ENCODE assay signal across 18 cellular contexts in the genomic region with DNA sequence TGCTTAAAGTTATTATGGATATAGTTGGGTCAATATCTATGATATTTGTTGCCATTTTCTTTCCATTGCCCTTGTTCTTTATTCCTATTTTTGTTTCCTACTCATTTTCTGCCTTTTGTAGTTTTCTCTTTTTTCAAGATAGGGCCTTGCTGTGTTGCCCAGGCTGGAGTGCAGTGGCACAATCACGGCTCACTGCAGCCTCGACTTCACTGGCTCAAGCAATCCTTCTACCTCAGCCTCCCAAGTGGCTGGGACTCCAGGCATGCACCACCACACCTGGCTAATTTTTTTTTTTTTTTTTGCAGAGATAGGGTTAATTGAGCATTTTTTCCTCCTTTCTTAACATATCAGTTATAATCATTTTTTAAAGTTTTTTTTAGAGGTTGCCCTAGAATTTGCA.
DNase-seq lines count a peak whose midpoint lies in the region; ATAC-seq and TF ChIP-seq lines count a peak whose summit lies in the region.
"Had no signal": no experiment of that assay in that cellular context is flagged by ENCODE, and none has a peak within 500 bp of the region (broad histone marks: within the 10 kb centered on the region; RNA-seq: fewer than 3 reads in every experiment).

No MANE protein-coding gene starts in this region.

- peak overlapping the region; percentile 14 for H3K27ac Mint-ChIP-seq in activated B cell treated with CpG ODN at 0.5 μM for 24 hours
- peak overlapping the region; percentile 89 for H3K27ac Mint-ChIP-seq in stimulated activated memory B cell treated with anti-CD40 and anti-IgM and Interleukin-4, amounts not matched to agents 10 μg/mL and 1 μg/mL and 100 μg/mL, for 72 hours
- H3K27ac Mint-ChIP-seq: CD4-positive, alpha-beta memory T cell; IgD-negative memory B cell had no signal

- intact Hi-C loops in activated B cell treated with CpG ODN at 0.5 μM for 24 hours (cut with micrococcal nuclease) = loop anchor here (2.0 kb wide), 2 partner anchors 13 to 19 kb away; no protein-coding TSS in a partner anchor

- CTCF ChIA-PET in activated B cell treated with CpG ODN at 0.5 μM for 24 hours (lab: Charles Lee) = no interaction called here

- H3K9me3 Mint-ChIP-seq in activated B cell treated with CpG ODN at 0.5 μM for 24 hours = peaks cover 13% of the 10 kb centered on the region
- H3K9me3 Mint-ChIP-seq in stimulated activated memory B cell treated with anti-CD40 and anti-IgM and Interleukin-4, amounts not matched to agents 10 μg/mL and 1 μg/mL and 100 μg/mL, for 72 hours = peaks cover 15% of the 10 kb centered on the region

- POLR2A ChIA-PET in activated B cell treated with CpG ODN at 0.5 μM for 24 hours (lab: Charles Lee) = interaction anchor here (0.6 to 2.6 kb wide), 3 partner anchors 20 to 67 kb away, joined by 3 to 13 read pairs (median 12); no protein-coding TSS in a partner anchor

- DNase-seq in activated B cell treated with CpG ODN at 0.5 μM for 24 hours (no peak), left lobe of liver (ENCODE audit: low spot score) (peak; percentile 15), COLO829 (ENCODE audit: low spot score) (no peak), NCI-H1417 treated with DMSO at 0.1 percent for 48 hours (lab: John Stamatoyannopoulos, UW) (no peak), Kasumi-1 (lab: John Stamatoyannopoulos, UW) (no peak)
- DNase-seq: ACHN; AML-193; Calu3; CD4-positive, alpha-beta memory T cell; DMS79 treated with DMSO at 0.1 percent for 48 hours; GF-D8; GOT3; H7 had no signal

- no peak overlapping the region for H3K4me3 Mint-ChIP-seq in activated B cell treated with CpG ODN at 0.5 μM for 24 hours
- H3K4me3 Mint-ChIP-seq in stimulated activated memory B cell treated with anti-CD40 and anti-IgM and Interleukin-4, amounts not matched to agents 10 μg/mL and 1 μg/mL and 100 μg/mL, for 72 hours = no peak overlapping the region
- H3K4me3 Mint-ChIP-seq: CD14-positive monocyte; CD4-positive, alpha-beta memory T cell had no signal

- H3K4me1 Mint-ChIP-seq in activated B cell treated with CpG ODN at 0.5 μM for 24 hours = peaks cover 16% of the 10 kb centered on the region
- H3K4me1 Mint-ChIP-seq in stimulated activated memory B cell treated with anti-CD40 and anti-IgM and Interleukin-4, amounts not matched to agents 10 μg/mL and 1 μg/mL and 100 μg/mL, for 72 hours = peaks cover 20% of the 10 kb centered on the region

- H3K36me3 Mint-ChIP-seq in activated B cell treated with CpG ODN at 0.5 μM for 24 hours (ENCODE audit: low read depth) = peaks cover 7% of the 10 kb centered on the region
- H3K36me3 Mint-ChIP-seq in stimulated activated memory B cell treated with anti-CD40 and anti-IgM and Interleukin-4, amounts not matched to agents 10 μg/mL and 1 μg/mL and 100 μg/mL, for 72 hours = peaks cover 18% of the 10 kb centered on the region

- TF ChIP-seq CTCF in activated B cell treated with CpG ODN at 0.5 μM for 24 hours (IDR thresholded peaks at IDR 0.05) = no peak

- ATAC-seq in activated B cell treated with CpG ODN at 0.5 μM for 24 hours (ENCODE audit: low read depth) = no peak
- ATAC-seq in left lobe of liver = no peak
- ATAC-seq in stimulated activated memory B cell treated with anti-CD40 and anti-IgM and Interleukin-4, amounts not matched to agents 10 μg/mL and 1 μg/mL and 100 μg/mL, for 72 hours = no peak
- ATAC-seq: HCT116, HepG2 had no signal

- no peaks in the 10 kb centered on the region for H3K27me3 Mint-ChIP-seq in activated B cell treated with CpG ODN at 0.5 μM for 24 hours
- H3K27me3 Mint-ChIP-seq in stimulated activated memory B cell treated with anti-CD40 and anti-IgM and Interleukin-4, amounts not matched to agents 10 μg/mL and 1 μg/mL and 100 μg/mL, for 72 hours = no peaks in the 10 kb centered on the region
- H3K27me3 Mint-ChIP-seq: CD4-positive, alpha-beta memory T cell; IgD-negative memory B cell had no signal
